Comparison of ENCODE assay signal across 8 cellular contexts in the genomic region with DNA sequence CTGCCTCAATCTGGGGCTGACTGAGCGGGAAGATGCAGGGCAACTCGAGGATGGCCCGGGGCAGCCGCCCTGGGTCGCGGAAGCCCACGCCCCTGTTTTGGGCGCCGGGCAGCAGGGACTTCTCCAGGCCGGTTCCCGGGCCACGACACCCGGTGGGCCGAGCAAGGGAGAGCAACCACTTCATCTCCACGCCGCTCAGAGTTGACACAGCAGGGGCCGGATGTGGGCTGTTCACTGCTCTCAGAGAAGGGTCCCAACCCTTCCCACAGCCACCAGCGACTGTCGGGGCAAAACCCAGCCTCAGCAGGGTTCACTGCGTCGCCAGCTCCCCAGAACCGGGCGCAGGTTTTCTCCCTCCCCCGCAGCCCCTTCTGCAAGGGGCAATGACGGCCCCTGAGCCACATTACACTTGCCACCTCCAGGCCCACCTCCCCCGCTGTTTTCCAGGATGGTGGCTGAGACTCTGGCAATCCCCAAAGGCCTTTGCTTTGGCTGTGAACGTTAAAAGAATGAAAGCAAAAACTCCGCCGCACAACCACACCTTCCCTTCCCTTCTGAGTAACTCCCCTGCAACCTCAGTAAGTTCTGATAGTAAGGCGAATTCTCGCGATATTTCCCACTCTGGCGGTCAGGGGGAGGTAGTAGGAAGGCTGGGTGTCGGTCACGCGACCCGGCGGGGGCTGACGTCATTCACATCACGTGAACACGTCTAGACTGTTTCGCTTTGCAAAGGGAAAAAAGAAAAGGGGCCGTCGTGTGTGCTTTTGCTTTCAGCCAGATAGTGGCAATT. TPM values are rescaled to one million over a fixed set of nuclear protein-coding genes. Genes with fewer than 3 reads are reported as not detected.
DNase-seq lines count a peak whose midpoint lies in the region; ATAC-seq and TF ChIP-seq lines count a peak whose summit lies in the region.

No MANE protein-coding gene starts in this region.

- peak; percentile 94 for TF ChIP-seq POLR2A in testis (IDR thresholded peaks at IDR 0.05)

- no peaks in the 10 kb centered on the region for H3K36me3 ChIP-seq in testis (ENCODE audit: low read depth, missing control alignments)

- TF ChIP-seq CTCF in GM10266 (IDR thresholded peaks at IDR 0.05; ENCODE audit: control insufficient read depth, insufficient read depth, low read depth, missing control alignments) (no peak), glutamatergic neuron (IDR thresholded peaks at IDR 0.05; ENCODE audit: partially characterized antibody, unreplicated experiment) (no peak), omental fat pad (IDR thresholded peaks at IDR 0.05) (no peak), testis (IDR thresholded peaks at IDR 0.05) (peak in 1 of 3 experiments; percentile 35)

- H3K4me1 Mint-ChIP-seq in activated naive CD8-positive, alpha-beta T cell treated with anti-CD3 and anti-CD28 coated beads, Interleukin-2, amount 10 ng/mL, durations not matched to agents 7 days and 5 days: peaks cover 20% of the 10 kb centered on the region
- H3K4me1 Mint-ChIP-seq in glutamatergic neuron (ENCODE audit: low read depth, unreplicated experiment): peaks cover 7% of the 10 kb centered on the region

- peaks cover 9% of the 10 kb centered on the region for H3K36me3 Mint-ChIP-seq in activated naive CD8-positive, alpha-beta T cell treated with anti-CD3 and anti-CD28 coated beads, Interleukin-2, amount 10 ng/mL, durations not matched to agents 7 days and 5 days
- H3K36me3 Mint-ChIP-seq in glutamatergic neuron (ENCODE audit: unreplicated experiment): no peaks in the 10 kb centered on the region

- WGBS in testis, 2 donors: 0 to 1% methylated on average over 28 to 44 of the region's 44 CpGs

- intact Hi-C loops in testis (cut with DNase I; ENCODE audit: low total_unique reads): loop anchor here (5.0 kb wide), 1 partner anchor 215 kb away; no protein-coding TSS in a partner anchor

- peak overlapping the region; percentile 90 for H3K4me3 Mint-ChIP-seq in activated naive CD8-positive, alpha-beta T cell treated with anti-CD3 and anti-CD28 coated beads, Interleukin-2, amount 10 ng/mL, durations not matched to agents 7 days and 5 days
- H3K4me3 Mint-ChIP-seq in glutamatergic neuron (ENCODE audit: unreplicated experiment): peak overlapping the region; percentile 91

- DNase-seq in GM10266 (ENCODE audit: extremely low spot score) (peak; percentile 94), NCI-H1092 treated with DMSO at 0.1 percent for 48 hours (lab: John Stamatoyannopoulos, UW) (peak; percentile 98), SKM-1 (lab: John Stamatoyannopoulos, UW; ENCODE audit: unreplicated experiment) (peak; percentile 97), glutamatergic neuron (peak; percentile 97), omental fat pad (ENCODE audit: low spot score) (peak; percentile 99), testis (peak; percentile 100)
- DNase-seq in activated naive CD8-positive, alpha-beta T cell treated with anti-CD3 and anti-CD28 coated beads, Interleukin-2, amount 10 ng/mL, durations not matched to agents 7 days and 5 days: peak; percentile 94

- no peaks in the 10 kb centered on the region for H3K27me3 ChIP-seq in testis

- no peaks in the 10 kb centered on the region for H3K27me3 Mint-ChIP-seq in activated naive CD8-positive, alpha-beta T cell treated with anti-CD3 and anti-CD28 coated beads, Interleukin-2, amount 10 ng/mL, durations not matched to agents 7 days and 5 days
- peaks cover 13% of the 10 kb centered on the region for H3K27me3 Mint-ChIP-seq in glutamatergic neuron (ENCODE audit: unreplicated experiment)

- H3K4me3 ChIP-seq in testis: peak overlapping the region; percentile 86 to 93

- H3K9me3 ChIP-seq in testis: no peaks in the 10 kb centered on the region

- H3K9me3 Mint-ChIP-seq in activated naive CD8-positive, alpha-beta T cell treated with anti-CD3 and anti-CD28 coated beads, Interleukin-2, amount 10 ng/mL, durations not matched to agents 7 days and 5 days: no peaks in the 10 kb centered on the region
- H3K9me3 Mint-ChIP-seq in glutamatergic neuron (ENCODE audit: unreplicated experiment): peaks cover 13% of the 10 kb centered on the region

- H3K27ac ChIP-seq in testis: peak overlapping the region; percentile 97 to 99

- ATAC-seq in HG02610 (IDR thresholded peaks at IDR 0.05; ENCODE audit: unreplicated experiment): peak; percentile 65
- peak; percentile 74 for ATAC-seq in activated naive CD8-positive, alpha-beta T cell treated with anti-CD3 and anti-CD28 coated beads, Interleukin-2, amount 10 ng/mL, durations not matched to agents 7 days and 5 days (ENCODE audit: low read depth)
- ATAC-seq in omental fat pad (ENCODE audit: low FRiP score): peak; percentile 64

- H3K4me1 ChIP-seq in testis: no peaks in the 10 kb centered on the region

- POLR2A ChIA-PET in activated naive CD8-positive, alpha-beta T cell treated with anti-CD3 and anti-CD28 coated beads, Interleukin-2, amount 10 ng/mL, durations not matched to agents 7 days and 5 days (lab: Charles Lee): interaction anchor here (1.4 to 3.6 kb wide), 3 partner anchors 11 to 215 kb away, joined by 3 to 23 read pairs (median 17); no protein-coding TSS in a partner anchor

- H3K27ac Mint-ChIP-seq in activated naive CD8-positive, alpha-beta T cell treated with anti-CD3 and anti-CD28 coated beads, Interleukin-2, amount 10 ng/mL, durations not matched to agents 7 days and 5 days: peak overlapping the region; percentile 98
- peak overlapping the region; percentile 96 for H3K27ac Mint-ChIP-seq in glutamatergic neuron (ENCODE audit: unreplicated experiment)

RNA-seq across cellular contexts. Expression of a gene that starts 0.7 kb away (rescaled TPM):
- 10 to 100 TPM; 34.8 to 35.5 TPM for total RNA-seq in activated naive CD8-positive, alpha-beta T cell treated with anti-CD3 and anti-CD28 coated beads, Interleukin-2, amount 10 ng/mL, durations not matched to agents 7 days and 5 days
- total RNA-seq in glutamatergic neuron (ENCODE audit: unreplicated experiment) (24.8 TPM), omental fat pad (10 to 100 TPM; 78.7 to 86.1 (median 83.2) TPM), testis (10 to 100 TPM; 72.4 to 88.1 TPM)
- 31.2 TPM for polyA plus RNA-seq in testis (ENCODE audit: insufficient read depth, low read depth, low replicate concordance)

Comparison
In these comparisons a context has a peak if more than half of its experiments do, and no peak if none do; other contexts are left out.
1. Peak in every context shown above with its lines: DNase-seq, ATAC-seq, H3K4me3 ChIP-seq and H3K27ac ChIP-seq.